Comparison of ENCODE assay signal across 8 cellular contexts in the genomic region with DNA sequence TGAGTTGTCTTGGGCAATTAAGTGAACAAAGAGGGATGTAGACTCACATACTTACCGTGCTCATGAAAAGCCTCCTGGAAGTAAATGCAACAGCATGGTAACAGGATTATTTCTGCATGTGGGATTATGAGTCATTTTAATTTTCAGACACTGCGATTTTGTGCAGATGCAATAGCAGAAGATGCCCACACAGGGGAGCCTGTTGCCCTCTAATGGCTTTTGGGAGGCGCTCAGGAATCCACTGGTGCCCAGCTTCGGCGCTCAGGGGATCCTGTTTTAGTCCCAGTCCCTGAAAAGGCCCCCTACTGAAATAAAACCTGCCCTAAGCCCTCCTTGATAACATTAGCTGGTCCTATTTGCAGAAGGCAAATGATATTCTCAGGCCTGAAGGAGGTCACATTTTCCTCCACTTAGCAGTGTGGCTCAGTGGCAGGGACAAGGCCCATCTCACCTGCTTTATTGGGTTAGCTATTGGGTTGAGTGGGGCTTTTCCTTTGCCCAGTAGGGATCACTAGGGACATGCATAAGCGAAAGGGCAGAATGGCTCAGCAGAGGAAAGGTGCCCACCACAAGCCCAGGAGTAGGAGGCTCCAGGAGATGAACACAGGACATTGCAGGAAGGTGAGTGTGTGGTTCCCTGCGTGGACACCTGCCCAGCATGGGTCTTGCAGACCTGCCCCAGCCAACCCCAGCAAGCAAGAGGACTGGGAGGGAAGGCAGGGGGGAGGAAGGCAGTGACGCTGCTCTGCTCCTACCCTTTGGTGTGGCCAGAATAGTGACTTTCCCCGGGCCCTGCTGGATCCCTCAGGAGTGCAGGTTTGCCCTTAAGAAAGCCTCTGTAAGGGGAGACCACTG. TPM values are rescaled to one million over a fixed set of nuclear protein-coding genes. Genes with fewer than 3 reads are reported as not detected.
DNase-seq lines count a peak whose midpoint lies in the region; ATAC-seq and TF ChIP-seq lines count a peak whose summit lies in the region.

No MANE protein-coding gene starts in this region.

- H3K9me3 ChIP-seq in psoas muscle, result no peaks in the 10 kb centered on the region

- 40 to 44% (median 41%) methylated on average over 9 of the region's 9 CpGs for WGBS in psoas muscle, 3 donors

- no peak overlapping the region for H3K27ac ChIP-seq in psoas muscle

- H3K4me1 Mint-ChIP-seq in activated CD4-positive, alpha-beta memory T cell treated with anti-CD3 and anti-CD28 coated beads for 36 hours (ENCODE audit: low read depth), result no peaks in the 10 kb centered on the region

- peak; percentile 91 for TF ChIP-seq CTCF in psoas muscle (IDR thresholded peaks at IDR 0.05)

- H3K4me3 ChIP-seq in psoas muscle, result no peak overlapping the region

- no peaks in the 10 kb centered on the region for H3K36me3 ChIP-seq in psoas muscle (ENCODE audit: insufficient read depth in 1 of 2, low read depth in 1 of 2)

- H3K27ac Mint-ChIP-seq in activated CD4-positive, alpha-beta memory T cell treated with anti-CD3 and anti-CD28 coated beads for 36 hours, result no peak overlapping the region

- no peaks in the 10 kb centered on the region for H3K36me3 Mint-ChIP-seq in activated CD4-positive, alpha-beta memory T cell treated with anti-CD3 and anti-CD28 coated beads for 36 hours

- H3K27me3 ChIP-seq in psoas muscle (ENCODE audit: insufficient read depth in 3 of 3, low read length in 2 of 3), result no peaks in the 10 kb centered on the region

- H3K9me3 Mint-ChIP-seq in activated CD4-positive, alpha-beta memory T cell treated with anti-CD3 and anti-CD28 coated beads for 36 hours, result no peaks in the 10 kb centered on the region

- intact Hi-C loops in activated CD4-positive, alpha-beta memory T cell treated with anti-CD3 and anti-CD28 coated beads for 36 hours (cut with micrococcal nuclease), result loop anchor here (10.0 kb wide), 1 partner anchor 293 kb away; no protein-coding TSS in a partner anchor
- intact Hi-C loops in psoas muscle (cut with DNase I), result loop anchor here (1.0 to 10.0 kb wide), 6 partner anchors 215 to 525 kb away; no protein-coding TSS in a partner anchor

- DNase-seq in Caki2 (ENCODE audit: low read depth) (peak; percentile 47), NCI-H2171 (lab: John Stamatoyannopoulos, UW) (peak; percentile 74), germinal center (ENCODE audit: low spot score) (peak; percentile 63), psoas muscle (peak; percentile 44 to 75), 8988T (no peak)
- DNase-seq in activated CD4-positive, alpha-beta memory T cell treated with anti-CD3 and anti-CD28 coated beads for 36 hours, result peak; percentile 42

- ATAC-seq in GM18868 (IDR thresholded peaks at IDR 0.05; ENCODE audit: unreplicated experiment) (peak; percentile 92), HG03039 (IDR thresholded peaks at IDR 0.05; ENCODE audit: unreplicated experiment) (peak; percentile 83), psoas muscle (peak; percentile 93 to 99 (median 95))

- CTCF ChIA-PET in activated CD4-positive, alpha-beta memory T cell treated with anti-CD3 and anti-CD28 coated beads for 36 hours (lab: Charles Lee), result interaction anchor here (1.1 kb wide), 1 partner anchor 24 kb away, joined by 3 read pairs; no protein-coding TSS in a partner anchor

- no peaks in the 10 kb centered on the region for H3K4me1 ChIP-seq in psoas muscle

- H3K4me3 Mint-ChIP-seq in activated CD4-positive, alpha-beta memory T cell treated with anti-CD3 and anti-CD28 coated beads for 36 hours, result no peak overlapping the region

- POLR2A ChIA-PET in activated CD4-positive, alpha-beta memory T cell treated with anti-CD3 and anti-CD28 coated beads for 36 hours (lab: Charles Lee), result no interaction called here

- in situ Hi-C loops in Caki2 (cut with HindIII; ENCODE audit: low pct_unique_long_range_greater_than_20kb, low sequenced_read_pairs), result no loop called here

- H3K27me3 Mint-ChIP-seq in activated CD4-positive, alpha-beta memory T cell treated with anti-CD3 and anti-CD28 coated beads for 36 hours, result peaks cover 16% of the 10 kb centered on the region

RNA-seq across cellular contexts. Expression of a gene that starts 26.5 kb away (rescaled TPM):
- total RNA-seq in Caki2 (2014; rRNA removed; shearing (Covaris generic); ENCODE audit: low replicate concordance), result 42.2 and 75.3 TPM in 2 replicates
- total RNA-seq in activated CD4-positive, alpha-beta memory T cell treated with anti-CD3 and anti-CD28 coated beads for 36 hours, result under 1 TPM; 0.17 to 0.19 TPM
- total RNA-seq in psoas muscle, result 10 to 100 TPM in 2 of 4 donors, 1 to 10 TPM in 2; 5.8 to 14.6 (median 10.1) TPM
- polyA plus RNA-seq in psoas muscle, result 10 to 100 TPM in 2 of 3 donors, 1 to 10 TPM in 1; 3.6 to 29.2 (median 12.1) TPM

RNA-seq across cellular contexts. Expression of a gene that starts 35.7 kb away (rescaled TPM):
- total RNA-seq in Caki2 (2014; rRNA removed; shearing (Covaris generic); ENCODE audit: low replicate concordance), result not detected in 2 replicates
- total RNA-seq in activated CD4-positive, alpha-beta memory T cell treated with anti-CD3 and anti-CD28 coated beads for 36 hours, result not detected
- total RNA-seq in psoas muscle, result not detected
- not detected for polyA plus RNA-seq in psoas muscle

Comparison
In these comparisons a context has a peak if more than half of its experiments do, and no peak if none do; other contexts are left out.
1. RNA of a gene that starts 26.5 kb away (total RNA-seq): 42.2 to 75.3 TPM in Caki2 and 5.8 to 14.6 TPM in psoas muscle; 0.17 to 0.19 TPM in activated CD4-positive, alpha-beta memory T cell treated with anti-CD3 and anti-CD28 coated beads for 36 hours; every median in the first group is over 4 times any median in the second.
2. Peak in every context shown above with its lines, with median percentiles within 50 percentile points of each other: ATAC-seq.